21 cellular contexts compared by ENCODE assay signal in the genomic region with DNA sequence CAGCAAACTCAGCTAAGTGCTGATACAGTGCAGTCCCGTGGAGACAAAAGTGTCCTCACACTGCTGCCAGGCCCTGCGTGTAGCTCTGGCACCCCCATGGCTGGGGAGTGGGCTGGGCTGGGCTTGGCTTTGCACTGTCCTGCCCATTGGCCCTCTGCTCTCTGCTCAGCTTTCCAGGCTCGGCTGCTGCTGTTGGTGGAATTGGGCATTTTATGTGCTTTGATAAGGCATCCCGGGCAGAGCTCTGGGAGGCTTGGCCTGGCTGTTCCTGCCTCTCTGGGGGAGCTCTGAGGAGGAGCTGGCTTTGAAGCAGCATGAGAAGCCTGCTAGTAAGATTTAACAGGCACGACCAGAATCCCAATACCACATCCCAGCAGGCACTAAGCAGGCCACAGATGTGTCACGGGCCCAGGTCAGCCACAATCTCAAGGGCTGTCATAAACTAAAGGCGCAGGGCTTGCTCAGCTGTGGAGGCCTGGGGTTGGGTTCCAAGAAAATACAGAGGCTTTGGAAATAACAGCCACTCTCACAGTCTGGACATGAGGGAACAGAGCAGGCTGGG.
DNase-seq lines count a peak whose midpoint lies in the region; ATAC-seq and TF ChIP-seq lines count a peak whose summit lies in the region.
"Had no signal": no experiment of that assay in that cellular context is flagged by ENCODE, and none has a peak within 500 bp of the region (broad histone marks: within the 10 kb centered on the region; RNA-seq: fewer than 3 reads in every experiment).

No MANE protein-coding gene starts in this region.

- intact Hi-C loops in left ventricle myocardium inferior (cut with micrococcal nuclease) = no loop called here
- intact Hi-C loops in heart right ventricle (cut with DNase I) = loop anchor here in 2 of 10 donors (1.0 to 10.0 kb wide), 2 partner anchors 33 to 622 kb away; a partner anchor contains a TSS

- TF ChIP-seq CTCF in left ventricle myocardium inferior (IDR thresholded peaks at IDR 0.05; ENCODE audit: borderline replicate concordance) = no peak
- TF ChIP-seq CTCF in heart right ventricle (IDR thresholded peaks at IDR 0.05) = no peak

- no peak for ATAC-seq in heart right ventricle
- ATAC-seq: A549, GM12878, PC-3 had no signal

- H4K91ac ChIP-seq in neuronal stem cell (ENCODE audit: low read depth, low read length, poor library complexity) = no peak overlapping the region

- no peak for DNase-seq in left ventricle myocardium inferior
- DNase-seq in heart right ventricle = no peak
- DNase-seq in ecto neural progenitor cell (ENCODE audit: low spot score) = peak; percentile 50
- DNase-seq in neuronal stem cell (ENCODE audit: low spot score) = no peak
- DNase-seq in NCI-H1694 (lab: John Stamatoyannopoulos, UW) = no peak
- no peak for DNase-seq in MV-4-11 (lab: John Stamatoyannopoulos, UW)
- DNase-seq in mucosa of gallbladder (ENCODE audit: low spot score) = no peak
- no peak for DNase-seq in activated naive CD4-positive, alpha-beta T cell (lab: John Stamatoyannopoulos, UW)
- DNase-seq: C1 segment of cervical spinal cord, DMS79 treated with DMSO at 0.1 percent for 48 hours, GDM1, GM23248, KBM-7, NCI-H1417 treated with DMSO at 0.1 percent for 48 hours, NCI-H2029, NCI-H2171 treated with DMSO at 0.1 percent for 48 hours, NCI-H510A, NCI-H774, PC-3 had no signal

- H3K4me3 ChIP-seq in left ventricle myocardium inferior (no peak overlapping the region), heart right ventricle (no peak overlapping the region), neuronal stem cell (ENCODE audit: low read length in 2 of 2) (no peak overlapping the region)
- H3K4me3 ChIP-seq: A549, GM12878, GM23248 had no signal

- H3K14ac ChIP-seq in neuronal stem cell (ENCODE audit: low read length) = no peak overlapping the region

- H3K79me1 ChIP-seq in neuronal stem cell (ENCODE audit: low read depth, low read length) = no peaks in the 10 kb centered on the region

- H2BK5ac ChIP-seq in neuronal stem cell (ENCODE audit: low read length) = no peak overlapping the region

- H2BK12ac ChIP-seq in neuronal stem cell (ENCODE audit: low read length) = no peak overlapping the region

- 41 to 45% methylated on average over 7 of the region's 7 CpGs for WGBS in heart right ventricle, 2 donors
- no CpG with 5 or more reads among the region's 7 CpGs for WGBS in neuronal stem cell (ENCODE audit: extremely low coverage in 2 of 2, insufficient read length in 2 of 2, insufficient replicate concordance in 1 of 2), 2 donors

- H3K23ac ChIP-seq in neuronal stem cell (ENCODE audit: low read depth, low read length, poor library complexity) = no peak overlapping the region

- peaks cover 35% of the 10 kb centered on the region for H3K4me1 ChIP-seq in left ventricle myocardium inferior
- peaks cover 0 to 65% (median 21%) of the 10 kb centered on the region in 9 donors for H3K4me1 ChIP-seq in heart right ventricle
- H3K4me1 ChIP-seq in neuronal stem cell (ENCODE audit: control insufficient read depth in 2 of 2, insufficient read depth in 1 of 2, low read depth in 1 of 2, low read length in 2 of 2) = peaks cover 0 to 2% of the 10 kb centered on the region in 2 donors
- H3K4me1 ChIP-seq: A549 had no signal

- H2AFZ ChIP-seq in neuronal stem cell (ENCODE audit: low read length) = no peak overlapping the region
- H2AFZ ChIP-seq: GM23248 had no signal

- no peak overlapping the region for H4K8ac ChIP-seq in neuronal stem cell (ENCODE audit: low read depth, low read length)

- no peak overlapping the region for H3K9ac ChIP-seq in neuronal stem cell (ENCODE audit: low read depth, low read length, poor library complexity)
- H3K9ac ChIP-seq: GM23248 had no signal

- no peak overlapping the region for H2BK120ac ChIP-seq in neuronal stem cell (ENCODE audit: low read depth, low read length)

- H3K27me3 ChIP-seq in left ventricle myocardium inferior (ENCODE audit: low read depth) (peaks cover 54% of the 10 kb centered on the region), heart right ventricle (peaks cover 0 to 9% (median 0%) of the 10 kb centered on the region in 7 donors), neuronal stem cell (ENCODE audit: control insufficient read depth in 3 of 3, insufficient read depth in 3 of 3, low read depth in 1 of 3, low read length in 3 of 3) (peaks cover 0 to 6% (median 0%) of the 10 kb centered on the region in 3 experiments)

- H3K27ac ChIP-seq in left ventricle myocardium inferior (replicated peaks) (peak overlapping the region; percentile 56), heart right ventricle (peak overlapping the region in 1 of 10 donors; percentile 24), neuronal stem cell (replicated peaks; ENCODE audit: low read length) (no peak overlapping the region)
- H3K27ac ChIP-seq: A549, GM23248 had no signal

- peaks cover 17% of the 10 kb centered on the region for H3K9me3 ChIP-seq in left ventricle myocardium inferior (replicated peaks)
- H3K9me3 ChIP-seq in heart right ventricle = peaks cover 0 to 17% (median 2%) of the 10 kb centered on the region in 11 donors
- peaks cover 0 to 3% of the 10 kb centered on the region in 2 donors for H3K9me3 ChIP-seq in neuronal stem cell (replicated peaks in 1 of 2; ENCODE audit: control insufficient read depth in 2 of 2, insufficient read depth in 1 of 2, low read depth in 1 of 2, low read length in 2 of 2)
- H3K9me3 ChIP-seq: A549 had no signal

- peak overlapping the region; percentile 68 for H3K18ac ChIP-seq in neuronal stem cell (ENCODE audit: low read length)

- no peak overlapping the region for H3K4ac ChIP-seq in neuronal stem cell (ENCODE audit: low read length)

- no peak overlapping the region for H3K4me2 ChIP-seq in neuronal stem cell (ENCODE audit: insufficient read depth, low read length, poor library complexity, severe bottlenecking)
- H3K4me2 ChIP-seq: A549 had no signal

- H3K36me3 ChIP-seq in left ventricle myocardium inferior = no peaks in the 10 kb centered on the region
- H3K36me3 ChIP-seq in heart right ventricle = no peaks in the 10 kb centered on the region
- no peaks in the 10 kb centered on the region for H3K36me3 ChIP-seq in neuronal stem cell (replicated peaks in 1 of 2; ENCODE audit: control insufficient read depth in 2 of 2, insufficient read depth in 2 of 2, low read length in 2 of 2)

- H2BK15ac ChIP-seq in neuronal stem cell (ENCODE audit: low read length) = no peak overlapping the region

- peak overlapping the region; percentile 2 for H2AK5ac ChIP-seq in neuronal stem cell (ENCODE audit: low read depth, low read length)
